25 cellular contexts compared by ENCODE assay signal in the genomic region with DNA sequence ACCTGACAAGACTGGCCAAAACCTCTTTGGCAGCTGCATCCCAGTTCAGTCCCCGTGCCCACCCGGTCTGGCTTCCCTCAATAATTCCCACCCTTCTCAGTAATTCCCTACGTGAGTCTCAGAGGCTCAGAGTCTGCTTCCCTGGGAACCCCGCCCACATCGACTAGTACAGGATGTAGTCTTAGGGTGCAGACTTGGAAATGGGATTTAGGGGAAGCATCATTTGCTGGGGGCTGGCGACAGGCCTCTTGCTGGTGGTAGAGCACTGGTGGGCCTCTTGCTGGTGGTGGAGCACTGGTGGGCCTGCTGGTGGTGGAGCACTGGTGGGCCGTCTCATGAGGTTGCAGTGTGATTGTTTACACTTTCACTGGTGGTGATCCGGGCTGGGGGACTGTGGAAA.
DNase-seq lines count a peak whose midpoint lies in the region; ATAC-seq and TF ChIP-seq lines count a peak whose summit lies in the region.
"Had no signal": no experiment of that assay in that cellular context is flagged by ENCODE, and none has a peak within 500 bp of the region (broad histone marks: within the 10 kb centered on the region; RNA-seq: fewer than 3 reads in every experiment).

No MANE protein-coding gene starts in this region.

- DNase-seq in islet precursor cell = peak; percentile 28
- DNase-seq in mesenteric fat pad (ENCODE audit: low spot score) = peak; percentile 39
- no peak for DNase-seq in neural progenitor cell (ENCODE audit: low spot score)
- DNase-seq in vagina (ENCODE audit: extremely low spot score in 2 of 2) = peak; percentile 54 to 81
- no peak for DNase-seq in NCI-H524 (lab: John Stamatoyannopoulos, UW)
- DNase-seq in NCI-H1436 (lab: John Stamatoyannopoulos, UW) = no peak
- DNase-seq: 8988T; ACHN; BE2C; C1 segment of cervical spinal cord; CD4-positive, alpha-beta memory T cell; CD4-positive, CD25-positive, alpha-beta regulatory T cell; CD8-positive, alpha-beta memory T cell; COR-L47; DMS 273 treated with DMSO at 0.1 percent for 48 hours; DMS153; DMS53; DMS79; DND-41; EL; GDM1 had no signal

- no peak overlapping the region for H3K9ac ChIP-seq in neural progenitor cell
- H3K9ac ChIP-seq: BLaER1 had no signal

- peaks cover 16% of the 10 kb centered on the region for H3K27me3 Mint-ChIP-seq in neural progenitor cell (ENCODE audit: insufficient read depth, low read depth)
- H3K27me3 Mint-ChIP-seq: CD4-positive, CD25-positive, alpha-beta regulatory T cell had no signal

- TF ChIP-seq CTCF in neural progenitor cell (IDR thresholded peaks at IDR 0.05) (no peak), vagina (IDR thresholded peaks at IDR 0.05) (no peak)

- no peak overlapping the region for H2AFZ ChIP-seq in neural progenitor cell (replicated peaks)

- H3K9me3 ChIP-seq in neural progenitor cell (ENCODE audit: low read depth) (no peaks in the 10 kb centered on the region), vagina (no peaks in the 10 kb centered on the region)
- H3K9me3 ChIP-seq: BE2C, BLaER1 had no signal

- H3K79me2 ChIP-seq in neural progenitor cell (ENCODE audit: low read depth) = no peaks in the 10 kb centered on the region

- H3K27me3 ChIP-seq in neural progenitor cell (no peaks in the 10 kb centered on the region), vagina (no peaks in the 10 kb centered on the region)
- H3K27me3 ChIP-seq: BLaER1 had no signal

- H3K36me3 ChIP-seq in neural progenitor cell = no peaks in the 10 kb centered on the region
- no peaks in the 10 kb centered on the region for H3K36me3 ChIP-seq in vagina
- H3K36me3 ChIP-seq: BE2C, BLaER1 had no signal

- H3K4me1 ChIP-seq in neural progenitor cell (no peaks in the 10 kb centered on the region), vagina (no peaks in the 10 kb centered on the region)
- H3K4me1 ChIP-seq: BE2C, BLaER1 had no signal

- intact Hi-C loops in vagina (cut with DNase I) = no loop called here

- no peak overlapping the region for H3K4me3 Mint-ChIP-seq in neural progenitor cell
- H3K4me3 Mint-ChIP-seq: CD14-positive monocyte; CD4-positive, alpha-beta memory T cell; CD4-positive, CD25-positive, alpha-beta regulatory T cell; CD8-positive, alpha-beta memory T cell had no signal

- H4K20me1 ChIP-seq in neural progenitor cell (ENCODE audit: low read depth) = no peaks in the 10 kb centered on the region
- H4K20me1 ChIP-seq: BLaER1 had no signal

- peak overlapping the region; percentile 60 for H3K27ac Mint-ChIP-seq in neural progenitor cell
- H3K27ac Mint-ChIP-seq: CD14-positive monocyte; CD4-positive, alpha-beta memory T cell; CD4-positive, CD25-positive, alpha-beta regulatory T cell; CD8-positive, alpha-beta memory T cell had no signal

- no peaks in the 10 kb centered on the region for H3F3A ChIP-seq in neural progenitor cell (ENCODE audit: low read depth)

- no peak overlapping the region for H3K27ac ChIP-seq in neural progenitor cell
- no peak overlapping the region for H3K27ac ChIP-seq in vagina
- H3K27ac ChIP-seq: BLaER1 had no signal

- no peaks in the 10 kb centered on the region for H3K36me3 Mint-ChIP-seq in neural progenitor cell
- H3K36me3 Mint-ChIP-seq: CD14-positive monocyte; CD4-positive, alpha-beta memory T cell; CD4-positive, CD25-positive, alpha-beta regulatory T cell; CD8-positive, alpha-beta memory T cell had no signal

- peaks cover 3% of the 10 kb centered on the region for H3K4me1 Mint-ChIP-seq in neural progenitor cell
- H3K4me1 Mint-ChIP-seq: CD14-positive monocyte; CD4-positive, alpha-beta memory T cell; CD4-positive, CD25-positive, alpha-beta regulatory T cell; CD8-positive, alpha-beta memory T cell had no signal

- no peak overlapping the region for H3K4me3 ChIP-seq in neural progenitor cell
- no peak overlapping the region for H3K4me3 ChIP-seq in vagina
- H3K4me3 ChIP-seq: BLaER1, GM12878 had no signal

- TF ChIP-seq POLR2A in vagina (IDR thresholded peaks at IDR 0.05) = no peak

- H3K9me3 Mint-ChIP-seq in neural progenitor cell = no peaks in the 10 kb centered on the region

- H3K4me2 ChIP-seq in neural progenitor cell = no peak overlapping the region
- H3K4me2 ChIP-seq: BLaER1 had no signal

- ATAC-seq in HG03045 (IDR thresholded peaks at IDR 0.05; ENCODE audit: unreplicated experiment) = no peak
- ATAC-seq: GM12878 had no signal

Comparison
In these comparisons a context has a peak if more than half of its experiments do, and no peak if none do; other contexts are left out.
1. DNase-seq: peak in islet precursor cell (single experiment), mesenteric fat pad (single experiment) and vagina (2 of 2); none in neural progenitor cell (single experiment), NCI-H524 (0 of 2) and NCI-H1436 (single experiment).